Comparison of ENCODE assay signal across 13 cellular contexts in genomic region chr6:484086-484728, GRCh38.
DNase-seq lines count a peak whose midpoint lies in the region; ATAC-seq and TF ChIP-seq lines count a peak whose summit lies in the region.
"Had no signal": no experiment of that assay in that cellular context is flagged by ENCODE, and none has a peak within 500 bp of the region (broad histone marks: within the 10 kb centered on the region; RNA-seq: fewer than 3 reads in every experiment).

No MANE protein-coding gene starts in this region.

- H3K36me3 Mint-ChIP-seq in activated T-cell treated with anti-CD3 and anti-CD28 coated beads, Interleukin-2, amount 50 U/mL, for 24 hours (ENCODE audit: low read depth), result peaks cover 61% of the 10 kb centered on the region
- H3K36me3 Mint-ChIP-seq in progenitor cell of endocrine pancreas (ENCODE audit: insufficient read depth), result peaks cover 30% of the 10 kb centered on the region
- H3K36me3 Mint-ChIP-seq: IgD-negative memory B cell had no signal

- H3K4me3 Mint-ChIP-seq in activated T-cell treated with anti-CD3 and anti-CD28 coated beads, Interleukin-2, amount 50 U/mL, for 24 hours, result peak overlapping the region; percentile 57
- H3K4me3 Mint-ChIP-seq in progenitor cell of endocrine pancreas (ENCODE audit: low read depth), result no peak overlapping the region
- H3K4me3 Mint-ChIP-seq: mesothelial cell of epicardium had no signal

- H3K4me1 ChIP-seq in IMR-90 (ENCODE audit: control insufficient read depth, insufficient read depth, low read length), result no peaks in the 10 kb centered on the region
- H3K4me1 ChIP-seq: upper lobe of right lung had no signal

- ATAC-seq in IMR-90 (ENCODE audit: low read depth) (no peak), left colon (no peak), HG02763 (IDR thresholded peaks at IDR 0.05; ENCODE audit: unreplicated experiment) (no peak)
- ATAC-seq: upper lobe of right lung had no signal

- H3K4ac ChIP-seq in IMR-90 (ENCODE audit: low read depth, low read length), result no peak overlapping the region

- H3K79me1 ChIP-seq in IMR-90 (ENCODE audit: low read depth in 1 of 2, low read length in 2 of 2), result no peaks in the 10 kb centered on the region

- H3K23ac ChIP-seq in IMR-90 (ENCODE audit: low read depth, low read length), result no peak overlapping the region

- no peaks in the 10 kb centered on the region for H3K9me3 ChIP-seq in IMR-90 (ENCODE audit: control insufficient read depth, insufficient read depth, low read length)
- H3K9me3 ChIP-seq: upper lobe of right lung had no signal

- peaks cover 16% of the 10 kb centered on the region for H3K36me3 ChIP-seq in IMR-90 (ENCODE audit: control insufficient read depth, insufficient read depth, low read length)

- H2BK20ac ChIP-seq in IMR-90 (ENCODE audit: low read depth, low read length), result no peak overlapping the region

- no peak for TF ChIP-seq POLR2A in IMR-90 (IDR thresholded peaks at IDR 0.05; ENCODE audit: low read depth, low read length)

- 100% methylated on average over 1 of the region's 4 CpGs; no CpG with 5 or more reads in 1 of the 2 experiments for WGBS in IMR-90 (ENCODE audit: extremely low coverage in 2 of 2, insufficient read length in 1 of 2), 2 experiments

- no peaks in the 10 kb centered on the region for H3K27me3 Mint-ChIP-seq in activated T-cell treated with anti-CD3 and anti-CD28 coated beads, Interleukin-2, amount 50 U/mL, for 24 hours
- no peaks in the 10 kb centered on the region for H3K27me3 Mint-ChIP-seq in progenitor cell of endocrine pancreas
- H3K27me3 Mint-ChIP-seq: IgD-negative memory B cell had no signal

- no peak overlapping the region for H3K9ac ChIP-seq in IMR-90 (ENCODE audit: low read depth, low read length)

- no peak overlapping the region for H2BK5ac ChIP-seq in IMR-90 (ENCODE audit: low read depth, low read length, poor library complexity, severe bottlenecking)

- CTCF ChIA-PET in IMR-90 (lab: Yijun Ruan, JAX), result no interaction called here

- no peak overlapping the region for H2BK120ac ChIP-seq in IMR-90 (ENCODE audit: low read depth, low read length)

- dilution Hi-C loops in IMR-90 (cut with HindIII; ENCODE audit: low sequenced_read_pairs, unreplicated experiment), result no loop called here

- no peak overlapping the region for H4K91ac ChIP-seq in IMR-90 (ENCODE audit: insufficient read depth, low read depth, low read length)

- in situ Hi-C loops in IMR-90 (cut with MboI; ENCODE audit: low sequenced_read_pairs), result no loop called here

- H2AK5ac ChIP-seq in IMR-90 (ENCODE audit: low read depth, low read length), result no peak overlapping the region

- intact Hi-C loops in IMR-90 (cut with micrococcal nuclease), result no loop called here
- intact Hi-C loops in left colon (cut with DNase I, micrococcal nuclease), result no loop called here

- H2AK9ac ChIP-seq in IMR-90 (replicated peaks; ENCODE audit: low read depth, low read length, poor library complexity), result no peak overlapping the region

- H4K5ac ChIP-seq in IMR-90 (ENCODE audit: low read depth, low read length), result no peak overlapping the region

- H3K56ac ChIP-seq in IMR-90 (ENCODE audit: extremely low read depth, insufficient read depth, low read length), result no peak overlapping the region

- H3K4me1 Mint-ChIP-seq in activated T-cell treated with anti-CD3 and anti-CD28 coated beads, Interleukin-2, amount 50 U/mL, for 24 hours (ENCODE audit: low read depth), result peaks cover 93% of the 10 kb centered on the region
- no peaks in the 10 kb centered on the region for H3K4me1 Mint-ChIP-seq in progenitor cell of endocrine pancreas (ENCODE audit: low read depth)
- H3K4me1 Mint-ChIP-seq: mesothelial cell of epicardium had no signal

- no peak for TF ChIP-seq RAD21 in IMR-90 (IDR thresholded peaks at IDR 0.05; ENCODE audit: low read length)

- H3K18ac ChIP-seq in IMR-90 (ENCODE audit: low read depth, low read length), result no peak overlapping the region

- POLR2A ChIA-PET in IMR-90 (lab: Charles Lee; ENCODE audit: unreplicated experiment), result no interaction called here

- no peak overlapping the region for H2BK15ac ChIP-seq in IMR-90 (ENCODE audit: low read depth, low read length)

- peaks cover 5% of the 10 kb centered on the region for H3K9me3 Mint-ChIP-seq in activated T-cell treated with anti-CD3 and anti-CD28 coated beads, Interleukin-2, amount 50 U/mL, for 24 hours
- peaks cover 12% of the 10 kb centered on the region for H3K9me3 Mint-ChIP-seq in progenitor cell of endocrine pancreas (ENCODE audit: low read depth)
- H3K9me3 Mint-ChIP-seq: IgD-negative memory B cell had no signal

- no peaks in the 10 kb centered on the region for H3K9me1 ChIP-seq in IMR-90 (ENCODE audit: insufficient read depth, low read length)

- no TSS peak for BruUV-seq in IMR-90 (replicated peaks; lab: Mats Ljungman, UMichigan)

- H3K4me2 ChIP-seq in IMR-90 (ENCODE audit: low read depth, low read length), result no peak overlapping the region

- H2AFZ ChIP-seq in IMR-90 (replicated peaks; ENCODE audit: low read length, poor library complexity), result no peak overlapping the region

- H3K14ac ChIP-seq in IMR-90 (replicated peaks; ENCODE audit: low read depth, low read length), result no peak overlapping the region

- no peak for DNase-seq in activated T-cell treated with anti-CD3 and anti-CD28 coated beads, Interleukin-2, amount 50 U/mL, for 24 hours
- DNase-seq in activated T-cell treated with anti-CD3 and anti-CD28 coated beads for 4 hours (no peak), IMR-90 (peak; percentile 16), progenitor cell of endocrine pancreas (ENCODE audit: low spot score, unreplicated experiment) (no peak), left colon (no peak), amygdala (lab: John Stamatoyannopoulos, UW) (no peak)
- peak; percentile 59 for DNase-seq in activated naive CD4-positive, alpha-beta T cell treated with anti-CD3 and anti-CD28 coated beads, Interleukin-2, amount 50 U/mL, for 16 hours
- DNase-seq: GDM1, NCI-H2171 treated with DMSO at 0.1 percent for 48 hours, upper lobe of right lung had no signal

- no peaks in the 10 kb centered on the region for H4K20me1 ChIP-seq in IMR-90 (ENCODE audit: insufficient read depth, low read length)

- no peaks in the 10 kb centered on the region for H3K27me3 ChIP-seq in IMR-90 (ENCODE audit: control insufficient read depth, insufficient read depth, low read length)
- H3K27me3 ChIP-seq: upper lobe of right lung had no signal

- TF ChIP-seq CTCF in IMR-90 (conservative IDR thresholded peaks at IDR 0.05; ENCODE audit: low read depth, low read length) (no peak), progenitor cell of endocrine pancreas (IDR thresholded peaks at IDR 0.05; ENCODE audit: unreplicated experiment) (no peak)

- H4K8ac ChIP-seq in IMR-90 (ENCODE audit: low read depth in 2 of 2, low read length in 2 of 2), result no peak overlapping the region

- H3K4me3 ChIP-seq in IMR-90 (ENCODE audit: insufficient read depth, low read depth, low read length), result no peak overlapping the region
- H3K4me3 ChIP-seq: upper lobe of right lung had no signal

- no peak overlapping the region for H3K27ac ChIP-seq in IMR-90 (ENCODE audit: insufficient read depth, low read length)
- H3K27ac ChIP-seq: upper lobe of right lung had no signal

- peak overlapping the region; percentile 99 for H3K27ac Mint-ChIP-seq in activated T-cell treated with anti-CD3 and anti-CD28 coated beads, Interleukin-2, amount 50 U/mL, for 24 hours
- H3K27ac Mint-ChIP-seq in progenitor cell of endocrine pancreas, result peak overlapping the region; percentile 9
- H3K27ac Mint-ChIP-seq: IgD-negative memory B cell, mesothelial cell of epicardium had no signal

TF ChIP-seq in IMR-90, 13 proteins besides CTCF, POLR2A, EP300 and RAD21:
- TF ChIP-seq CHD1 (IDR thresholded peaks at IDR 0.05; ENCODE audit: low read depth, low read length) (no peak), BHLHE40 (IDR thresholded peaks at IDR 0.05; ENCODE audit: low read depth, low read length) (no peak), USF2 (IDR thresholded peaks at IDR 0.05; ENCODE audit: low read depth, low read length) (no peak), RCOR1 (IDR thresholded peaks at IDR 0.05; ENCODE audit: insufficient replicate concordance, low read length) (no peak), MAFK (IDR thresholded peaks at IDR 0.05; ENCODE audit: low read depth, low read length) (no peak), FOS (IDR thresholded peaks at IDR 0.05; ENCODE audit: low read depth, low read length) (no peak), RFX5 (IDR thresholded peaks at IDR 0.05; ENCODE audit: low read depth, low read length) (no peak), CEBPB (IDR thresholded peaks at IDR 0.05; ENCODE audit: low read depth, low read length) (no peak)
TF ChIP-seq in IMR-90: peak in this region for 0.

Comparison
In these comparisons a context has a peak if more than half of its experiments do, and no peak if none do; other contexts are left out.
1. DNase-seq: peak in IMR-90 (single experiment) and activated naive CD4-positive, alpha-beta T cell treated with anti-CD3 and anti-CD28 coated beads, Interleukin-2, amount 50 U/mL, for 16 hours (single experiment); none in activated T-cell treated with anti-CD3 and anti-CD28 coated beads, Interleukin-2, amount 50 U/mL, for 24 hours (single experiment), activated T-cell treated with anti-CD3 and anti-CD28 coated beads for 4 hours (single experiment), progenitor cell of endocrine pancreas (single experiment), left colon (0 of 2) and amygdala (0 of 56).